Comparison of ENCODE assay signal across 17 cellular contexts in the genomic region with DNA sequence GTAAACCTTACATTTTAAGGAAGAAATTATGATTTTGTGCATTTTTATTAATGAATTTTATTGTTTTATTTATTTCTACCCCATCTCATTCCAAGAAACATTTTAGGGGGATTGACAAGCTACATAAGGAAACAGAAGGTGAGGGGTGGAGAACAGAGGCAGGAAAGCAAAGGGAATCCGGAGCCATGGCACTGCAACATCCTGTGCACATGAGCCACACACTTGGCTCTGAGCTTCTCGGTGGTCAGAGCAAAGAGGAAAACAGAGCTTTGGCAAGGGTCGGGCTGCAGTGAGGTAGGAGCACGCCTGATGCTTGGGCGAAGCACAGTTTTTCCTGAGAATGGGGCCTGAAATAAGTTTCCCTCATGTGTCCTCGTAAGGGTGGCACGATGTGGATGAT.
DNase-seq lines count a peak whose midpoint lies in the region; ATAC-seq and TF ChIP-seq lines count a peak whose summit lies in the region.
"Had no signal": no experiment of that assay in that cellular context is flagged by ENCODE, and none has a peak within 500 bp of the region (broad histone marks: within the 10 kb centered on the region; RNA-seq: fewer than 3 reads in every experiment).

No MANE protein-coding gene starts in this region.

- peaks cover 35% of the 10 kb centered on the region for H3K27me3 Mint-ChIP-seq in GM23338 (ENCODE audit: insufficient read depth, low read depth, poor library complexity)
- H3K27me3 Mint-ChIP-seq in endodermal cell (ENCODE audit: insufficient read depth), result no peaks in the 10 kb centered on the region

- DNase-seq in GM23338 (ENCODE audit: low spot score) (no peak), PC-9 (no peak), endodermal cell (peak; percentile 58), mesendoderm (no peak), amygdala (lab: John Stamatoyannopoulos, UW) (no peak), NCI-H1092 treated with DMSO at 0.1 percent for 48 hours (lab: John Stamatoyannopoulos, UW) (no peak)
- no peak for DNase-seq in stimulated activated CD4-positive, alpha-beta T cell treated with anti-CD3 and anti-CD28 coated beads, Interleukin-12 subunit alpha, Interleukin-12 subunit beta, amount 100 ng/mL, for 4 hours
- DNase-seq: CD8-positive, alpha-beta T cell; COR-L47; DMS153; DMS79 treated with DMSO at 0.1 percent for 48 hours; EL had no signal

- H3K18ac ChIP-seq in mesendoderm (ENCODE audit: low read length), result no peak overlapping the region

- H3K9me3 ChIP-seq in PC-9 (ENCODE audit: insufficient read depth, low read depth), result no peaks in the 10 kb centered on the region
- H3K9me3 ChIP-seq in endodermal cell (ENCODE audit: control insufficient read depth, low read length), result no peaks in the 10 kb centered on the region
- H3K9me3 ChIP-seq: HAP-1 had no signal

- peak overlapping the region; percentile 81 for H2AFZ ChIP-seq in GM23338
- H2AFZ ChIP-seq in PC-9, result no peak overlapping the region

- peak overlapping the region; percentile 72 for H3K23ac ChIP-seq in mesendoderm (ENCODE audit: low read length)

- H4K5ac ChIP-seq in mesendoderm (ENCODE audit: low read length), result no peak overlapping the region

- H3K79me2 ChIP-seq in GM23338 (replicated peaks; ENCODE audit: insufficient read depth) (no peaks in the 10 kb centered on the region), PC-9 (ENCODE audit: low read depth) (no peaks in the 10 kb centered on the region), mesendoderm (ENCODE audit: control insufficient read depth, insufficient read depth, low read length) (no peaks in the 10 kb centered on the region)

- CTCF ChIA-PET in PC-9 (lab: Charles Lee), result no interaction called here

- H3K27me3 ChIP-seq in GM23338 (ENCODE audit: insufficient read depth) (no peaks in the 10 kb centered on the region), PC-9 (ENCODE audit: insufficient read depth, low read depth) (no peaks in the 10 kb centered on the region), endodermal cell (ENCODE audit: control insufficient read depth, insufficient read depth, low read length, poor library complexity, severe bottlenecking) (no peaks in the 10 kb centered on the region), mesendoderm (ENCODE audit: insufficient read depth, low read length, poor library complexity) (no peaks in the 10 kb centered on the region)

- intact Hi-C loops in PC-9 (cut with micrococcal nuclease; ENCODE audit: unreplicated experiment), result no loop called here

- H3K9me2 ChIP-seq in GM23338 (ENCODE audit: insufficient read depth) (no peaks in the 10 kb centered on the region), PC-9 (ENCODE audit: insufficient read depth) (no peaks in the 10 kb centered on the region)

- TF ChIP-seq CTCF in GM23338 (conservative IDR thresholded peaks at IDR 0.05; ENCODE audit: low read depth in 2 of 2), result no peak
- no peak for TF ChIP-seq CTCF in PC-9 (conservative IDR thresholded peaks at IDR 0.05)
- no peak for TF ChIP-seq CTCF in endodermal cell (conservative IDR thresholded peaks at IDR 0.05)

- peaks cover 3% of the 10 kb centered on the region for H3K79me1 ChIP-seq in mesendoderm (ENCODE audit: low read length)

- no peak overlapping the region for H2BK120ac ChIP-seq in mesendoderm (ENCODE audit: low read depth, low read length)

- ATAC-seq in GM23338, result no peak
- no peak for ATAC-seq in HG03039 (IDR thresholded peaks at IDR 0.05; ENCODE audit: unreplicated experiment)
- ATAC-seq: CD8-positive, alpha-beta T cell; HepG2 had no signal

- 86 to 87% methylated on average over 7 of the region's 7 CpGs for WGBS in endodermal cell (ENCODE audit: insufficient coverage in 1 of 2, insufficient read length in 1 of 2), 2 experiments
- WGBS in mesendoderm (ENCODE audit: extremely low coverage, insufficient coverage, low lambda C conversion rate), result no CpG with 5 or more reads among the region's 7 CpGs

- peaks cover 80% of the 10 kb centered on the region for H3K4me1 Mint-ChIP-seq in GM23338
- H3K4me1 Mint-ChIP-seq in endodermal cell, result peaks cover 48% of the 10 kb centered on the region
- H3K4me1 Mint-ChIP-seq: CD14-positive monocyte had no signal

- no TSS peak for BruUV-seq in PC-9 (replicated peaks; lab: Mats Ljungman, UMichigan)

- H3K4me3 Mint-ChIP-seq in GM23338 (no peak overlapping the region), endodermal cell (no peak overlapping the region)
- H3K4me3 Mint-ChIP-seq: CD14-positive monocyte; CD8-positive, alpha-beta T cell had no signal

- no peaks in the 10 kb centered on the region for H4K20me1 ChIP-seq in GM23338 (replicated peaks; ENCODE audit: insufficient read depth)
- no peaks in the 10 kb centered on the region for H4K20me1 ChIP-seq in PC-9 (ENCODE audit: insufficient read depth)

- H3K36me3 Mint-ChIP-seq in GM23338 (ENCODE audit: low read depth) (no peaks in the 10 kb centered on the region), endodermal cell (ENCODE audit: low read depth) (no peaks in the 10 kb centered on the region)
- H3K36me3 Mint-ChIP-seq: CD14-positive monocyte; CD8-positive, alpha-beta T cell had no signal

- H3K27ac Mint-ChIP-seq in GM23338 (no peak overlapping the region), endodermal cell (no peak overlapping the region)
- H3K27ac Mint-ChIP-seq: CD14-positive monocyte; CD8-positive, alpha-beta T cell had no signal

- POLR2A ChIA-PET in PC-9 (lab: Charles Lee; ENCODE audit: unreplicated experiment), result no interaction called here

- 0 out of 2 replicates have a peak, but pooled peaks cover 5% of the 10 kb centered on the region for H3F3A ChIP-seq in GM23338 (replicated peaks; ENCODE audit: low read depth)
- H3F3A ChIP-seq in PC-9 (ENCODE audit: insufficient read depth, low read depth), result peaks cover 47% of the 10 kb centered on the region

- no peak overlapping the region for H3K4ac ChIP-seq in mesendoderm (ENCODE audit: low read depth, low read length)

- H3K9ac ChIP-seq in endodermal cell (ENCODE audit: extremely low read depth, low read length, poor library complexity, severe bottlenecking) (no peak overlapping the region), mesendoderm (ENCODE audit: low read length) (peak overlapping the region; percentile 24)

- H3K4me1 ChIP-seq in GM23338 (ENCODE audit: insufficient read depth) (peaks cover 69% of the 10 kb centered on the region), PC-9 (replicated peaks; ENCODE audit: insufficient read depth) (peaks cover 81% of the 10 kb centered on the region), endodermal cell (ENCODE audit: control insufficient read depth, insufficient read depth, low read length) (peaks cover 2% of the 10 kb centered on the region), mesendoderm (ENCODE audit: control insufficient read depth, low read depth, low read length) (peaks cover 20% of the 10 kb centered on the region)

- H3K27ac ChIP-seq in GM23338 (ENCODE audit: low read depth) (no peak overlapping the region), PC-9 (peak overlapping the region; percentile 79), endodermal cell (ENCODE audit: low read depth, low read length) (no peak overlapping the region), mesendoderm (ENCODE audit: low read depth, low read length) (no peak overlapping the region)
- H3K27ac ChIP-seq: 22Rv1 had no signal

- peak overlapping the region; percentile 2 for H3K56ac ChIP-seq in mesendoderm (ENCODE audit: low read length)

- H2BK15ac ChIP-seq in mesendoderm (replicated peaks; ENCODE audit: low read depth), result no peak overlapping the region

- no peak overlapping the region for H2BK5ac ChIP-seq in mesendoderm (ENCODE audit: low read length)

- peak overlapping the region; percentile 77 for H2AK5ac ChIP-seq in mesendoderm (ENCODE audit: low read length)

- H3K9me3 Mint-ChIP-seq in GM23338 (no peaks in the 10 kb centered on the region), endodermal cell (no peaks in the 10 kb centered on the region)
- H3K9me3 Mint-ChIP-seq: CD8-positive, alpha-beta T cell had no signal

- H4K8ac ChIP-seq in mesendoderm (ENCODE audit: low read depth, low read length), result no peak overlapping the region

- H3K4me2 ChIP-seq in GM23338 (no peak overlapping the region), PC-9 (peak overlapping the region; percentile 74), mesendoderm (ENCODE audit: low read length) (no peak overlapping the region)

- H3K4me3 ChIP-seq in GM23338 (no peak overlapping the region), PC-9 (no peak overlapping the region), endodermal cell (ENCODE audit: low read length) (no peak overlapping the region), mesendoderm (ENCODE audit: low read length) (no peak overlapping the region)
- H3K4me3 ChIP-seq: HAP-1 had no signal

- no peaks in the 10 kb centered on the region for H3K36me3 ChIP-seq in GM23338 (ENCODE audit: insufficient read depth)
- H3K36me3 ChIP-seq in PC-9 (ENCODE audit: low read depth), result no peaks in the 10 kb centered on the region
- H3K36me3 ChIP-seq in endodermal cell (ENCODE audit: control insufficient read depth, insufficient read depth, low read length), result no peaks in the 10 kb centered on the region
- H3K36me3 ChIP-seq in mesendoderm (ENCODE audit: control insufficient read depth, insufficient read depth, low read length), result no peaks in the 10 kb centered on the region
- H3K36me3 ChIP-seq: HAP-1 had no signal

TF ChIP-seq in GM23338, 12 proteins besides CTCF, POLR2A, EP300 and RAD21 (continues in another document):
- TF ChIP-seq ZNF114 (CRISPR knock-in tag; IDR thresholded peaks at IDR 0.05), result no peak
- no peak for TF ChIP-seq NANOG (IDR thresholded peaks at IDR 0.05; ENCODE audit: borderline replicate concordance)
- no peak for TF ChIP-seq STAT1 (IDR thresholded peaks at IDR 0.05; ENCODE audit: unreplicated experiment)
- TF ChIP-seq JUNB (IDR thresholded peaks at IDR 0.05; ENCODE audit: unreplicated experiment), result no peak
